36 cellular contexts compared by ENCODE assay signal in the genomic region with DNA sequence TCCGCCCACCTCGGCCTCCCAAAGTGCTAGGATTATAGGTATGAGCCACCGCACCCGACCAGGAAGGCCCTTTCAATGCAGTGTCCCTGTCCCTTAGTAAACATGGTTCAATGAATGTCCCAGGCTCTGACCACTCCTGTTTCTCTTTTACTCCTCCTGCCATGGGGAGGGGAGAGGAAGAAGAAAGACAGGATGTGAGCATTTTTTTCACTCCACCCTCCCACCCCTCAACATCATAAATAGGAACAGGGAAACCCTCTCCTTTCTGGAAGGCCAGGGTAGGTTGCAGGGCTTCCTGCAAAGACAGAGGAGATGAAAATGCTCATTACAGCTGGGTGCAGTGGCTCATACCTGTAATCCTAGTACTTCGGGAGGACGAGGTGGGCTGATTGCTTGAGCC. TPM values are rescaled to one million over a fixed set of nuclear protein-coding genes. Genes with fewer than 3 reads are reported as not detected.
A peak's percentile ranks its signal among the peaks of the same experiment; 100 is the strongest.
DNase-seq lines count a peak whose midpoint lies in the region; ATAC-seq and TF ChIP-seq lines count a peak whose summit lies in the region.
"Had no signal": no experiment of that assay in that cellular context is flagged by ENCODE, and none has a peak within 500 bp of the region (broad histone marks: within the 10 kb centered on the region; RNA-seq: fewer than 3 reads in every experiment).

No MANE protein-coding gene starts in this region.

- H3K9me3 ChIP-seq in neutrophil: no peaks in the 10 kb centered on the region
- H3K9me3 ChIP-seq: colonic mucosa, ovary had no signal

- peaks cover 33 to 42% of the 10 kb centered on the region in 2 experiments for H3K4me1 ChIP-seq in neutrophil (ENCODE audit: control insufficient read depth in 1 of 2, insufficient read depth in 1 of 2, low read depth in 1 of 2, low read length in 1 of 2)
- H3K4me1 ChIP-seq: colonic mucosa, foreskin keratinocyte, lower lobe of right lung had no signal

- H3K27me3 ChIP-seq in neutrophil: no peaks in the 10 kb centered on the region
- H3K27me3 ChIP-seq: colonic mucosa, foreskin keratinocyte, heart left ventricle, ovary had no signal

- no peak for DNase-seq in activated naive CD4-positive, alpha-beta T cell treated with anti-CD3 and anti-CD28 coated beads for 36 hours
- no peak for DNase-seq in activated naive CD4-positive, alpha-beta T cell treated with anti-CD3 and anti-CD28 coated beads, Interleukin-2, amount 50 U/mL, for 72 hours (ENCODE audit: low spot score in 2 of 2)
- DNase-seq in NB4 (ENCODE audit: low read depth): peak; percentile 57
- no peak for DNase-seq in activated naive CD8-positive, alpha-beta T cell treated with anti-CD3 and anti-CD28 coated beads, Interleukin-2, amount 50 U/mL, for 24 hours
- no peak for DNase-seq in Ammon's horn (ENCODE audit: low spot score)
- no peak for DNase-seq in cerebellar nuclear complex (lab: John Stamatoyannopoulos, UW)
- DNase-seq: activated B cell treated with CpG ODN at 0.5 μM for 24 hours; activated naive CD4-positive, alpha-beta T cell; activated T-cell treated with anti-CD3 and anti-CD28 coated beads, Interleukin-2, amount 50 U/mL, for 4 hours; anterior cingulate cortex; colonic mucosa; endodermal cell; foreskin keratinocyte; GM23248; heart left ventricle; HFFc6; lower lobe of right lung; NCI-H1092; NCI-H1694 treated with DMSO at 0.1 percent for 48 hours; NCI-H524; nephron progenitor cell; NK-92 treated with Interleukin-12 subunit alpha and Interleukin-12 subunit beta, amount 100 ng/mL, for 24 hours; ovary; PC-9; retina; stimulated activated CD4-positive, alpha-beta T cell treated with anti-CD3 and anti-CD28 coated beads, Interleukin-1b, Interleukin-23, amount 100 ng/mL, for 48 hours; trophoblast cell had no signal

- H3K4me3 ChIP-seq in NB4 (ENCODE audit: low read depth, low read length) (no peak overlapping the region), neutrophil (ENCODE audit: low read depth in 1 of 2, low read length in 1 of 2) (no peak overlapping the region)
- H3K4me3 ChIP-seq: colonic mucosa, GM23248, heart left ventricle, lower lobe of right lung, ovary, PC-9, smooth muscle cell had no signal

- H3K27ac Mint-ChIP-seq in activated naive CD4-positive, alpha-beta T cell treated with anti-CD3 and anti-CD28 coated beads for 36 hours: peak overlapping the region; percentile 50
- no peak overlapping the region for H3K27ac Mint-ChIP-seq in activated naive CD4-positive, alpha-beta T cell treated with anti-CD3 and anti-CD28 coated beads, Interleukin-2, amount 50 U/mL, for 72 hours
- H3K27ac Mint-ChIP-seq in activated naive CD8-positive, alpha-beta T cell treated with anti-CD3 and anti-CD28 coated beads, Interleukin-2, amount 50 U/mL, for 24 hours: peak overlapping the region; percentile 46
- H3K27ac Mint-ChIP-seq: activated B cell treated with CpG ODN at 0.5 μM for 24 hours, endodermal cell, HFFc6, nephron progenitor cell had no signal

- H3K4me3 Mint-ChIP-seq in activated naive CD4-positive, alpha-beta T cell treated with anti-CD3 and anti-CD28 coated beads for 36 hours: no peak overlapping the region
- no peak overlapping the region for H3K4me3 Mint-ChIP-seq in activated naive CD8-positive, alpha-beta T cell treated with anti-CD3 and anti-CD28 coated beads, Interleukin-2, amount 50 U/mL, for 24 hours
- H3K4me3 Mint-ChIP-seq: activated B cell treated with CpG ODN at 0.5 μM for 24 hours; activated T-cell treated with anti-CD3 and anti-CD28 coated beads, Interleukin-2, amount 50 U/mL, for 4 hours; endodermal cell; HFFc6; nephron progenitor cell had no signal

- CTCF ChIA-PET in activated naive CD4-positive, alpha-beta T cell treated with anti-CD3 and anti-CD28 coated beads for 36 hours (lab: Charles Lee): no interaction called here

- peaks cover 14% of the 10 kb centered on the region for H3K9me3 Mint-ChIP-seq in activated naive CD4-positive, alpha-beta T cell treated with anti-CD3 and anti-CD28 coated beads for 36 hours
- peaks cover 7 to 20% of the 10 kb centered on the region in 2 donors for H3K9me3 Mint-ChIP-seq in activated naive CD4-positive, alpha-beta T cell treated with anti-CD3 and anti-CD28 coated beads, Interleukin-2, amount 50 U/mL, for 72 hours
- peaks cover 15% of the 10 kb centered on the region for H3K9me3 Mint-ChIP-seq in activated naive CD8-positive, alpha-beta T cell treated with anti-CD3 and anti-CD28 coated beads, Interleukin-2, amount 50 U/mL, for 24 hours

- H3K36me3 ChIP-seq in neutrophil: peaks cover 15% of the 10 kb centered on the region
- H3K36me3 ChIP-seq: colonic mucosa, ovary had no signal

- no peak for TF ChIP-seq CTCF in NB4 (IDR thresholded peaks at IDR 0.05; ENCODE audit: low read depth, low read length)
- TF ChIP-seq CTCF in neutrophil (IDR thresholded peaks at IDR 0.05): no peak

- H3K27ac ChIP-seq in neutrophil: peak overlapping the region; percentile 2
- H3K27ac ChIP-seq: colonic mucosa, foreskin keratinocyte, GM23248, lower lobe of right lung, ovary, PC-9 had no signal

- H3K36me3 Mint-ChIP-seq in activated naive CD4-positive, alpha-beta T cell treated with anti-CD3 and anti-CD28 coated beads for 36 hours (ENCODE audit: low read depth): peaks cover 33% of the 10 kb centered on the region
- H3K36me3 Mint-ChIP-seq in activated naive CD4-positive, alpha-beta T cell treated with anti-CD3 and anti-CD28 coated beads, Interleukin-2, amount 50 U/mL, for 72 hours: peaks cover 28 to 41% of the 10 kb centered on the region in 2 donors
- peaks cover 52% of the 10 kb centered on the region for H3K36me3 Mint-ChIP-seq in activated naive CD8-positive, alpha-beta T cell treated with anti-CD3 and anti-CD28 coated beads, Interleukin-2, amount 50 U/mL, for 24 hours (ENCODE audit: low read depth)

- TF ChIP-seq POLR2A in NB4 (IDR thresholded peaks at IDR 0.05; ENCODE audit: extremely low read depth, insufficient read length): no peak

- intact Hi-C loops in activated naive CD4-positive, alpha-beta T cell treated with anti-CD3 and anti-CD28 coated beads for 36 hours (cut with micrococcal nuclease): no loop called here

- peaks cover 64% of the 10 kb centered on the region for H3K4me1 Mint-ChIP-seq in activated naive CD4-positive, alpha-beta T cell treated with anti-CD3 and anti-CD28 coated beads for 36 hours (ENCODE audit: low read depth)
- H3K4me1 Mint-ChIP-seq in activated naive CD8-positive, alpha-beta T cell treated with anti-CD3 and anti-CD28 coated beads, Interleukin-2, amount 50 U/mL, for 24 hours: peaks cover 65% of the 10 kb centered on the region
- H3K4me1 Mint-ChIP-seq: endodermal cell had no signal

- H3K27me3 Mint-ChIP-seq in activated naive CD4-positive, alpha-beta T cell treated with anti-CD3 and anti-CD28 coated beads for 36 hours (ENCODE audit: low read depth): no peaks in the 10 kb centered on the region
- H3K27me3 Mint-ChIP-seq in activated naive CD8-positive, alpha-beta T cell treated with anti-CD3 and anti-CD28 coated beads, Interleukin-2, amount 50 U/mL, for 24 hours: no peaks in the 10 kb centered on the region
- H3K27me3 Mint-ChIP-seq: activated B cell treated with CpG ODN at 0.5 μM for 24 hours had no signal

- ATAC-seq in activated naive CD4-positive, alpha-beta T cell treated with anti-CD3 and anti-CD28 coated beads, Interleukin-2, amount 50 U/mL, for 72 hours: no peak
- no peak for ATAC-seq in activated naive CD8-positive, alpha-beta T cell treated with anti-CD3 and anti-CD28 coated beads, Interleukin-2, amount 50 U/mL, for 24 hours
- no peak for ATAC-seq in GM19463 (IDR thresholded peaks at IDR 0.05; ENCODE audit: unreplicated experiment)
- ATAC-seq: activated T-cell treated with anti-CD3 and anti-CD28 coated beads, Interleukin-2, amount 50 U/mL, for 4 hours; esophagus mucosa; foreskin keratinocyte; heart left ventricle; lower lobe of right lung; Right ventricle myocardium inferior had no signal

RNA-seq across cellular contexts. Expression of a gene that starts 7.5 kb away (rescaled TPM):
- total RNA-seq in activated naive CD4-positive, alpha-beta T cell treated with anti-CD3 and anti-CD28 coated beads for 36 hours: 10 to 100 TPM; 25.8 to 28.1 TPM
- 10 to 100 TPM; 40.8 to 56.3 TPM for total RNA-seq in activated naive CD4-positive, alpha-beta T cell treated with anti-CD3 and anti-CD28 coated beads, Interleukin-2, amount 50 U/mL, for 72 hours

RNA-seq across cellular contexts. Expression of a gene that starts 51.9 kb away (rescaled TPM):
- not detected for total RNA-seq in activated naive CD4-positive, alpha-beta T cell treated with anti-CD3 and anti-CD28 coated beads for 36 hours
- not detected for total RNA-seq in activated naive CD4-positive, alpha-beta T cell treated with anti-CD3 and anti-CD28 coated beads, Interleukin-2, amount 50 U/mL, for 72 hours
- total RNA-seq: bronchial epithelial cell, Daoy, endodermal cell, foreskin keratinocyte, GM23248, kidney epithelial cell, LHCN-M2, PC-9, smooth muscle cell had no signal

Comparison
In these comparisons a context has a peak if more than half of its experiments do, and no peak if none do; other contexts are left out.
1. H3K27ac Mint-ChIP-seq: peak in activated naive CD4-positive, alpha-beta T cell treated with anti-CD3 and anti-CD28 coated beads for 36 hours (single experiment) and activated naive CD8-positive, alpha-beta T cell treated with anti-CD3 and anti-CD28 coated beads, Interleukin-2, amount 50 U/mL, for 24 hours (single experiment); none in activated naive CD4-positive, alpha-beta T cell treated with anti-CD3 and anti-CD28 coated beads, Interleukin-2, amount 50 U/mL, for 72 hours (0 of 2).